ENCODE assay signal across 8 cellular contexts in the genomic region with DNA sequence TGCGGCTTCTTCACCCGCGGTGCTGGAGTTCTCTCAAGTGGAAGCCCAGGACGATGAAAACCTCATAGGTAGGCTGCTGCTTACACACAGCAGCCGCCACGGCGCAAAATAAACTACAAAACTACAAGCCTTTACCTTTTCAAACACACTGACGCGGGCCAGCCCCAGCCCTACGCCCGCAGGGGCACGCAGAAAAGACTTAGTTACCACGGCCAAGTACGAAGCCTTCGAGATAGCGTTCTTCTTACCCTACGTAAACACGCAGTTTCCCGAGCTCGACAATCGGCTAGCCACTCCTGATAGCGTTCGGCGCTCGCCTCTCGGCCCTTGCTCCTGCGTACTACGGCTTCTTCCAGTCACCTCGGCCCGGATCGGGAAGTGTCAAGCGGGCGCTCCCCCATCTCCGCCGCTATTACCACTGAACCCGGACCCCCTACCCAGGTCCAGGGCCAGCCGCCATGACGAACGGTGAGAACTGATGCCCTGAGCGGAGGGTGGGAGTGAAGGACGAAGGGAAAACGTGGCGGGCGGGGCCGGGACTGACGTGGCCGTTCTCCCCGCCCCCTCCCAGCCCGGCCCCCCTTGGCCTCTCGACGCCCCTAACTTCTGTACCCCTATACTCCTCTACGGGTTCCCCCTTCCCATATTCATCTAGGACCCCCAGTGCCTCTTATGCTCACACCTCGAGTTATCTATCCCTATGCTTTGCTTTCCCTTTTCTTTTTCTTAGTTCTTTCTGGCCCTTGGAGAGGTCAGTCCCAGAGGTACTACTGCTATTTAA. TPM values are rescaled to one million over a fixed set of nuclear protein-coding genes. Genes with fewer than 3 reads are reported as not detected.
A peak's percentile ranks its signal among the peaks of the same experiment; 100 is the strongest.
DNase-seq lines count a peak whose midpoint lies in the region; ATAC-seq, FAIRE-seq and TF ChIP-seq lines count a peak whose summit lies in the region.

A gene (plus strand): TSS at position 350 of the 781 bp plus-strand sequence. CDS start 109 bp downstream, at position 459.

- no peak for FAIRE-seq in small intestine (lab: Jason Lieb, UNC)

- H3K4me3 ChIP-seq in WERI-Rb-1 (ENCODE audit: low read depth, low read length) (peak within 1 kb of the TSS; percentile 73), breast epithelium (peak within 1 kb of the TSS; percentile 64 to 89 (median 82)), small intestine (ENCODE audit: low read depth in 1 of 2, low read length in 2 of 2) (peak within 1 kb of the TSS; percentile 63 to 87)

- 0 to 1% (median 1%) methylated on average over 45 to 53 of the region's 53 CpGs for WGBS in small intestine, 3 donors

- H3K9me3 ChIP-seq in WERI-Rb-1 (ENCODE audit: severe bottlenecking) (peaks cover 13% of the 10 kb centered on the region), breast epithelium (no peaks in the 10 kb centered on the region), small intestine (ENCODE audit: control insufficient read depth, low read depth) (no peaks in the 10 kb centered on the region)

- in situ Hi-C loops in ACHN (cut with HindIII; ENCODE audit: low pct_ligation_motif_present, low pct_unique_long_range_greater_than_20kb, low sequenced_read_pairs), result no loop called here

- no peak for TF ChIP-seq CTCF in WERI-Rb-1 (IDR thresholded peaks at IDR 0.05; ENCODE audit: low read depth, low read length)
- no peak for TF ChIP-seq CTCF in breast epithelium (IDR thresholded peaks at IDR 0.05)

- peak; percentile 88 for DNase-seq in ACHN
- DNase-seq in NCI-H2227 (lab: John Stamatoyannopoulos, UW; ENCODE audit: unreplicated experiment), result peak; percentile 96
- DNase-seq in WERI-Rb-1, result peak; percentile 92
- DNase-seq in breast epithelium (ENCODE audit: low spot score in 2 of 2), result peak; percentile 89
- peak; percentile 80 for DNase-seq in iPS-NIHi11 (ENCODE audit: low spot score)
- DNase-seq in small intestine, result peak; percentile 95

- H3K27me3 ChIP-seq in WERI-Rb-1 (ENCODE audit: insufficient read depth, low read depth, severe bottlenecking), result no peaks in the 10 kb centered on the region
- H3K27me3 ChIP-seq in breast epithelium, result no peaks in the 10 kb centered on the region
- no peaks in the 10 kb centered on the region for H3K27me3 ChIP-seq in small intestine (ENCODE audit: control insufficient read depth in 2 of 2, insufficient read depth in 2 of 2, low read length in 2 of 2)

- intact Hi-C loops in breast epithelium (cut with DNase I; ENCODE audit: low total_unique reads), result no loop called here

- peak; percentile 92 for ATAC-seq in GM18907 (IDR thresholded peaks at IDR 0.05; ENCODE audit: unreplicated experiment)
- peak; percentile 82 for ATAC-seq in HG03139 (IDR thresholded peaks at IDR 0.05; ENCODE audit: unreplicated experiment)

- peak; percentile 80 for TF ChIP-seq POLR2A in breast epithelium (IDR thresholded peaks at IDR 0.05)

- H3K27ac ChIP-seq in WERI-Rb-1 (peak within 1 kb of the TSS; percentile 76), breast epithelium (peak within 1 kb of the TSS; percentile 96 to 97), small intestine (ENCODE audit: low read depth in 1 of 2, low read length in 1 of 2) (peak within 1 kb of the TSS; percentile 89 to 98)

- H3K4me1 ChIP-seq in breast epithelium, result no peaks in the 10 kb centered on the region
- H3K4me1 ChIP-seq in small intestine (ENCODE audit: control insufficient read depth in 2 of 2, insufficient read depth in 1 of 2, low read depth in 1 of 2, low read length in 1 of 2), result no peaks in the 10 kb centered on the region

- H3K36me3 ChIP-seq in WERI-Rb-1 (peaks cover 25% of the 10 kb centered on the region), breast epithelium (no peaks in the 10 kb centered on the region), small intestine (ENCODE audit: control insufficient read depth in 2 of 2, insufficient read depth in 2 of 2, low read length in 2 of 2) (peaks cover 0 to 2% of the 10 kb centered on the region in 2 donors)

RNA-seq across cellular contexts. Expression of the gene that starts here (rescaled TPM):
- 10 to 100 TPM; 30.7 to 32.6 (median 32.4) TPM for total RNA-seq in breast epithelium
- 10 to 100 TPM; 11.4 to 18.1 (median 16.2) TPM for polyA plus RNA-seq in small intestine

Comparison
In these comparisons a context has a peak if more than half of its experiments do, and no peak if none do; other contexts are left out.
1. Peak in every context shown above with its lines: DNase-seq, ATAC-seq, H3K4me3 ChIP-seq and H3K27ac ChIP-seq.